8 cellular contexts compared by ENCODE assay signal in genomic region chr5:81506900-81507588, GRCh38.
A peak's percentile ranks its signal among the peaks of the same experiment; 100 is the strongest.
DNase-seq lines count a peak whose midpoint lies in the region; ATAC-seq and TF ChIP-seq lines count a peak whose summit lies in the region.

No MANE protein-coding gene starts in this region.

- no peaks in the 10 kb centered on the region for H3K36me3 ChIP-seq in kidney epithelial cell (ENCODE audit: control insufficient read depth, insufficient read depth, low read length)
- no peaks in the 10 kb centered on the region for H3K36me3 ChIP-seq in stomach

- peak; percentile 91 for DNase-seq in NB4 (ENCODE audit: low read depth)
- peak; percentile 70 for DNase-seq in SK-N-DZ (ENCODE audit: low spot score)
- DNase-seq in central memory CD4-positive, alpha-beta T cell, result peak; percentile 36
- peak; percentile 54 for DNase-seq in kidney epithelial cell (ENCODE audit: low read depth)
- peak; percentile 42 for DNase-seq in stomach

- H3K27ac ChIP-seq in C4-2B, result no peak overlapping the region
- H3K27ac ChIP-seq in stomach, result peak overlapping the region in 2 of 5 donors; percentile 58 to 61

- no peak overlapping the region for H3K4me3 ChIP-seq in NB4 (ENCODE audit: low read depth, low read length)
- no peak overlapping the region for H3K4me3 ChIP-seq in kidney epithelial cell (ENCODE audit: low read depth, low read length)
- no peak overlapping the region for H3K4me3 ChIP-seq in stomach

- intact Hi-C loops in stomach (cut with DNase I; ENCODE audit: low total_unique reads), result loop anchor here (10.0 kb wide), 1 partner anchor 658 kb away; no protein-coding TSS in a partner anchor

- no peaks in the 10 kb centered on the region for H3K9me3 ChIP-seq in stomach

- peak; percentile 100 for ATAC-seq in GM18502 (IDR thresholded peaks at IDR 0.05; ENCODE audit: poor library complexity, unreplicated experiment)
- peak; percentile 99 for ATAC-seq in HG02798 (IDR thresholded peaks at IDR 0.05; ENCODE audit: poor library complexity, unreplicated experiment)

- TF ChIP-seq CTCF in C4-2B (conservative IDR thresholded peaks at IDR 0.05) (peak; percentile 92), NB4 (IDR thresholded peaks at IDR 0.05; ENCODE audit: low read depth, low read length) (peak; percentile 79), kidney epithelial cell (IDR thresholded peaks at IDR 0.05; ENCODE audit: insufficient read depth, low read length, poor library complexity, severe bottlenecking) (peak; percentile 90), stomach (IDR thresholded peaks at IDR 0.05) (peak in 5 of 7 experiments; percentile 72 to 83 (median 77))

- H3K4me1 ChIP-seq in stomach, result peaks cover 7 to 28% (median 14%) of the 10 kb centered on the region in 4 donors

- H3K27me3 ChIP-seq in kidney epithelial cell (ENCODE audit: control insufficient read depth, insufficient read depth, low read length) (no peaks in the 10 kb centered on the region), stomach (no peaks in the 10 kb centered on the region)

- no peak for TF ChIP-seq EP300 in stomach (IDR thresholded peaks at IDR 0.05)

- 19 to 25% (median 21%) methylated on average over 2 of the region's 2 CpGs for WGBS in stomach, 5 donors

- TF ChIP-seq POLR2A in NB4 (IDR thresholded peaks at IDR 0.05; ENCODE audit: extremely low read depth, insufficient read length) (no peak), stomach (IDR thresholded peaks at IDR 0.05) (no peak)

Comparison
In these comparisons a context has a peak if more than half of its experiments do, and no peak if none do; other contexts are left out.
1. DNase-seq: peak in every context shown above with its lines; median percentile 91 in NB4; 70 in SK-N-DZ; 54 in kidney epithelial cell; 42 in stomach; 36 in central memory CD4-positive, alpha-beta T cell.